22 cellular contexts compared by ENCODE assay signal in genomic region chr2:128745946-128746345, GRCh38.
"Had no signal": no experiment of that assay in that cellular context is flagged by ENCODE, and none has a peak within 500 bp of the region (broad histone marks: within the 10 kb centered on the region; RNA-seq: fewer than 3 reads in every experiment).

No MANE protein-coding gene starts in this region.

- H3K27ac Mint-ChIP-seq: activated CD4-positive, alpha-beta memory T cell treated with anti-CD3 and anti-CD28 coated beads for 36 hours; activated naive CD8-positive, alpha-beta T cell treated with anti-CD3 and anti-CD28 coated beads for 36 hours; stimulated activated naive CD8-positive, alpha-beta T cell treated with anti-CD3 and anti-CD28 coated beads, Interleukin-15, amount 100 ng/mL, for 72 hours; T-helper 1 cell treated with Interleukin-12 subunit alpha and Interleukin-12 subunit beta and Interleukin-4 antibody, amounts not matched to agents 30 μg/mL and 1 μg/mL, for 36 hours had no signal

- H3K36me3 Mint-ChIP-seq: activated CD4-positive, alpha-beta memory T cell treated with anti-CD3 and anti-CD28 coated beads for 36 hours; activated naive CD8-positive, alpha-beta T cell treated with anti-CD3 and anti-CD28 coated beads for 36 hours had no signal

- H3K27me3 ChIP-seq: esophagus muscularis mucosa, gastrocnemius medialis, right atrium auricular region, tibial artery had no signal

- ATAC-seq: gastrocnemius medialis; stimulated activated naive CD8-positive, alpha-beta T cell treated with anti-CD3 and anti-CD28 coated beads, Interleukin-15, amount 100 ng/mL, for 72 hours had no signal

- FAIRE-seq: colon, islet of Langerhans, urothelium cell line had no signal

- H3K9me3 ChIP-seq: esophagus muscularis mucosa, gastrocnemius medialis, prostate gland, right atrium auricular region, tibial artery had no signal

- DNase-seq: activated CD4-positive, alpha-beta memory T cell treated with anti-CD3 and anti-CD28 coated beads for 36 hours; activated CD4-positive, alpha-beta T cell treated with anti-CD3 and anti-CD28 coated beads for 4 hours; activated CD4-positive, CD25-positive, alpha-beta regulatory T cell; activated naive CD4-positive, alpha-beta T cell treated with Interleukin-2 at 50 U/mL for 16 hours; activated naive CD8-positive, alpha-beta T cell treated with anti-CD3 and anti-CD28 coated beads for 36 hours; activated T-cell treated with anti-CD3 and anti-CD28 coated beads, Interleukin-2, amount 50 U/mL, for 48 hours; amniotic stem cell; effector memory CD4-positive, alpha-beta T cell; gastrocnemius medialis; hypothalamus; left ventricle myocardium superior; nucleus accumbens; stimulated activated CD4-positive, alpha-beta T cell treated with anti-CD3 and anti-CD28 coated beads, Interleukin-12 subunit alpha, Interleukin-12 subunit beta, amount 100 ng/mL, for 4 hours; stimulated activated naive CD8-positive, alpha-beta T cell treated with anti-CD3 and anti-CD28 coated beads, Interleukin-15, amount 100 ng/mL, for 72 hours; tibial artery had no signal

- H3K4me3 Mint-ChIP-seq: activated CD4-positive, alpha-beta memory T cell treated with anti-CD3 and anti-CD28 coated beads for 36 hours; activated naive CD8-positive, alpha-beta T cell treated with anti-CD3 and anti-CD28 coated beads for 36 hours; stimulated activated naive CD8-positive, alpha-beta T cell treated with anti-CD3 and anti-CD28 coated beads, Interleukin-15, amount 100 ng/mL, for 72 hours; T-helper 1 cell treated with Interleukin-12 subunit alpha and Interleukin-12 subunit beta and Interleukin-4 antibody, amounts not matched to agents 30 μg/mL and 1 μg/mL, for 36 hours had no signal

- H3K4me3 ChIP-seq: esophagus muscularis mucosa, gastrocnemius medialis, prostate gland, right atrium auricular region, tibial artery had no signal

- H3K9me3 Mint-ChIP-seq: activated CD4-positive, alpha-beta memory T cell treated with anti-CD3 and anti-CD28 coated beads for 36 hours; activated naive CD8-positive, alpha-beta T cell treated with anti-CD3 and anti-CD28 coated beads for 36 hours; stimulated activated naive CD8-positive, alpha-beta T cell treated with anti-CD3 and anti-CD28 coated beads, Interleukin-15, amount 100 ng/mL, for 72 hours; T-helper 1 cell treated with Interleukin-12 subunit alpha and Interleukin-12 subunit beta and Interleukin-4 antibody, amounts not matched to agents 30 μg/mL and 1 μg/mL, for 36 hours had no signal

- H3K27ac ChIP-seq: esophagus muscularis mucosa, gastrocnemius medialis, prostate gland, right atrium auricular region, tibial artery had no signal

- H3K4me1 ChIP-seq: esophagus muscularis mucosa, gastrocnemius medialis, prostate gland, right atrium auricular region had no signal

- H3K4me1 Mint-ChIP-seq: activated naive CD8-positive, alpha-beta T cell treated with anti-CD3 and anti-CD28 coated beads for 36 hours; stimulated activated naive CD8-positive, alpha-beta T cell treated with anti-CD3 and anti-CD28 coated beads, Interleukin-15, amount 100 ng/mL, for 72 hours had no signal

- H3K36me3 ChIP-seq: esophagus muscularis mucosa, gastrocnemius medialis, prostate gland, right atrium auricular region, tibial artery had no signal
